In the genomic region with DNA sequence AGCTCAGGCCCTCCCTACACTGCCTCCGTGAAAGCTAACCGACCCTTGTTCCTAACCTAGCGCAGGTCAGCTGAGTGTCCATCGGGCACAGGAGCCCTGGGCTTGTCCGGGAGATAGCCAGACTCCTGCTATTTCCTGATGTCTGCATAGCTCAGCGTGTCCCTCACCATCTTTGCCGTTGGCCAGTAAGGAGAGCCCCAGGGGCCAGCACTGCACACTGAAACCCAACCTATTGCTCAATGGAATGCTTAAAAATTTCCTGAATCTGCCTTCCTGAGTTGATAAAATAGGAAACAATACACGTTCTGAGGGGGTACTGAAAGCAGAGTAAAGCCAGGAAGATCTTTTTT, we compare ENCODE assay signal across 8 cellular contexts. TPM values are rescaled to one million over a fixed set of nuclear protein-coding genes. Genes with fewer than 3 reads are reported as not detected.
A peak's percentile ranks its signal among the peaks of the same experiment; 100 is the strongest.
DNase-seq lines count a peak whose midpoint lies in the region; ATAC-seq, FAIRE-seq and TF ChIP-seq lines count a peak whose summit lies in the region.

No MANE protein-coding gene starts in this region.

- TF ChIP-seq POLR2A in K562 (conservative IDR thresholded peaks at IDR 0.05): no peak

- peak overlapping the region; percentile 71 for H3K4me2 ChIP-seq in K562 (ENCODE audit: insufficient read depth, low read length)

- H3K9ac ChIP-seq in K562 (ENCODE audit: insufficient read depth in 1 of 2, low read depth in 2 of 2, low read length in 2 of 2) (peak overlapping the region; percentile 65 to 81; a peak in 3 of 4 replicates), mucosa of rectum (ENCODE audit: low read depth in 1 of 2, low read length in 2 of 2) (peak overlapping the region in 1 of 2 donors; percentile 48)

- H2AFZ ChIP-seq in K562 (ENCODE audit: low read depth, low read length): peak overlapping the region; percentile 76

- no peak for TF ChIP-seq RAD21 in K562 (CRISPR knock-in tag; conservative IDR thresholded peaks at IDR 0.05 in 1 of 2, IDR thresholded peaks at IDR 0.05 in 1 of 2)

- no peak for FAIRE-seq in K562 (lab: Jason Lieb, UNC)

- in situ Hi-C loops in K562 (cut with MboI): no loop called here

- H3K4me3 ChIP-seq in AG09309 (ENCODE audit: control insufficient read depth, low read depth, low read length) (peak overlapping the region; percentile 85), K562 (peak overlapping the region; percentile 40), mucosa of rectum (ENCODE audit: low read length in 2 of 2) (peak overlapping the region; percentile 50 to 72)

- peaks cover 34% of the 10 kb centered on the region for H3K79me2 ChIP-seq in K562 (ENCODE audit: control insufficient read depth, insufficient read depth, low read length)

- ATAC-seq in K562: no peak

- no peak for TF ChIP-seq EP300 in K562 (IDR thresholded peaks at IDR 0.05; ENCODE audit: low read length)

- CTCF ChIA-PET in K562 (lab: Yijun Ruan, JAX; ENCODE audit: low intra/inter-chr PET ratio): no interaction called here

- no peaks in the 10 kb centered on the region for H4K20me1 ChIP-seq in K562 (replicated peaks; ENCODE audit: control insufficient read depth, insufficient read depth, low read length)

- H3K9me1 ChIP-seq in K562 (ENCODE audit: control insufficient read depth, insufficient read depth, low read length): no peaks in the 10 kb centered on the region

- TF ChIP-seq CTCF in AG09309 (IDR thresholded peaks at IDR 0.05; ENCODE audit: control insufficient read depth, insufficient read depth, low read depth, low read length, missing control alignments) (no peak), K562 (IDR thresholded peaks at IDR 0.05 in 2 of 3, conservative IDR thresholded peaks at IDR 0.05 in 1 of 3; ENCODE audit: insufficient read depth in 2 of 3, low read depth in 1 of 3, low read length in 3 of 3) (no peak)

- H3K4me1 ChIP-seq in K562 (replicated peaks in 1 of 2; ENCODE audit: control insufficient read depth in 2 of 2, insufficient read depth in 2 of 2, low read length in 2 of 2) (peaks cover 13 to 53% of the 10 kb centered on the region in 2 experiments), mucosa of rectum (ENCODE audit: control insufficient read depth in 2 of 2, insufficient read depth in 2 of 2, low read length in 2 of 2) (peaks cover 25 to 28% of the 10 kb centered on the region in 2 donors)

- DNase-seq in AG09309 (ENCODE audit: low read depth): no peak
- no peak for DNase-seq in K562 (ENCODE audit: extremely low read depth in 1 of 4, low spot score in 3 of 4)
- no peak for DNase-seq in retina
- no peak for DNase-seq in NCI-H2107 (lab: John Stamatoyannopoulos, UW)
- DNase-seq in NOMO-1 treated with DMSO at 0.1 percent for 48 hours (lab: John Stamatoyannopoulos, UW; ENCODE audit: unreplicated experiment): no peak
- DNase-seq in COLO668 (lab: John Stamatoyannopoulos, UW; ENCODE audit: unreplicated experiment): no peak

- H3K27me3 ChIP-seq in K562 (ENCODE audit: control insufficient read depth in 2 of 2, insufficient read depth in 2 of 2, low read length in 2 of 2) (no peaks in the 10 kb centered on the region; a peak in 1 of 5 replicates), mucosa of rectum (ENCODE audit: control insufficient read depth in 2 of 2, insufficient read depth in 2 of 2, low read length in 2 of 2) (no peaks in the 10 kb centered on the region)

- H3K36me3 ChIP-seq in KOPT-K1 (ENCODE audit: insufficient read depth, low read length) (peaks cover 40% of the 10 kb centered on the region), K562 (ENCODE audit: control insufficient read depth, insufficient read depth, low read length) (peaks cover 5% of the 10 kb centered on the region; the same call in 1 of the 3 replicates), mucosa of rectum (ENCODE audit: control insufficient read depth in 2 of 2, insufficient read depth in 2 of 2, low read length in 2 of 2) (no peaks in the 10 kb centered on the region)

- H3K9me3 ChIP-seq in KOPT-K1 (ENCODE audit: insufficient read depth, low read length, poor library complexity, severe bottlenecking): no peaks in the 10 kb centered on the region
- H3K9me3 ChIP-seq in K562 (replicated peaks; ENCODE audit: control insufficient read depth, insufficient read depth, low read depth, low read length): no peaks in the 10 kb centered on the region
- H3K9me3 ChIP-seq in mucosa of rectum (ENCODE audit: control insufficient read depth in 2 of 2, low read length in 2 of 2): no peaks in the 10 kb centered on the region

- WGBS in K562 (ENCODE audit: insufficient coverage, low coverage, missing lambda C conversion rate): 48% methylated on average over 8 of the region's 8 CpGs

- intact Hi-C loops in K562 (cut with micrococcal nuclease): no loop called here

- POLR2A ChIA-PET in K562 (lab: Yijun Ruan, JAX): interaction anchor here (0.6 to 2.5 kb wide), 8 partner anchors 8 to 240 kb away, joined by 3 to 12 read pairs (median 4); no protein-coding TSS in a partner anchor

- BruUV-seq in K562 (replicated peaks; lab: Mats Ljungman, UMichigan): no TSS peak

- H3K27ac ChIP-seq in KOPT-K1 (ENCODE audit: low read depth, low read length, poor library complexity, severe bottlenecking) (peak overlapping the region; percentile 95), K562 (ENCODE audit: extremely low read depth, low read depth, low read length) (peak overlapping the region; percentile 19; the same call in 2 of the 3 replicates), mucosa of rectum (ENCODE audit: low read depth in 2 of 2, low read length in 2 of 2) (peak overlapping the region; percentile 59 to 70)

TF ChIP-seq in K562, 482 proteins besides CTCF, POLR2A, EP300 and RAD21 (continues in another document):
- TF ChIP-seq DMBX1 (CRISPR knock-in tag; IDR thresholded peaks at IDR 0.05; ENCODE audit: borderline replicate concordance) (0 out of 2 replicates have a peak, but pooled peaks have one; percentile 18), CC2D1A (IDR thresholded peaks at IDR 0.05) (no peak), NFYB (IDR thresholded peaks at IDR 0.05; ENCODE audit: extremely low read depth, insufficient read length) (no peak), PHF8 (IDR thresholded peaks at IDR 0.05; ENCODE audit: borderline replicate concordance, low read length) (no peak), RBM34 (IDR thresholded peaks at IDR 0.05; ENCODE audit: borderline replicate concordance, insufficient read depth, low read length) (no peak)
- TF ChIP-seq, protein P1, sequence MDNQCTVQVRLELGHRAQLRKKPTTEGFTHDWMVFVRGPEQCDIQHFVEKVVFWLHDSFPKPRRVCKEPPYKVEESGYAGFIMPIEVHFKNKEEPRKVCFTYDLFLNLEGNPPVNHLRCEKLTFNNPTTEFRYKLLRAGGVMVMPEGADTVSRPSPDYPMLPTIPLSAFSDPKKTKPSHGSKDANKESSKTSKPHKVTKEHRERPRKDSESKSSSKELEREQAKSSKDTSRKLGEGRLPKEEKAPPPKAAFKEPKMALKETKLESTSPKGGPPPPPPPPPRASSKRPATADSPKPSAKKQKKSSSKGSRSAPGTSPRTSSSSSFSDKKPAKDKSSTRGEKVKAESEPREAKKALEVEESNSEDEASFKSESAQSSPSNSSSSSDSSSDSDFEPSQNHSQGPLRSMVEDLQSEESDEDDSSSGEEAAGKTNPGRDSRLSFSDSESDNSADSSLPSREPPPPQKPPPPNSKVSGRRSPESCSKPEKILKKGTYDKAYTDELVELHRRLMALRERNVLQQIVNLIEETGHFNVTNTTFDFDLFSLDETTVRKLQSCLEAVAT (IDR thresholded peaks at IDR 0.05): no peak
- TF ChIP-seq, protein P2, sequence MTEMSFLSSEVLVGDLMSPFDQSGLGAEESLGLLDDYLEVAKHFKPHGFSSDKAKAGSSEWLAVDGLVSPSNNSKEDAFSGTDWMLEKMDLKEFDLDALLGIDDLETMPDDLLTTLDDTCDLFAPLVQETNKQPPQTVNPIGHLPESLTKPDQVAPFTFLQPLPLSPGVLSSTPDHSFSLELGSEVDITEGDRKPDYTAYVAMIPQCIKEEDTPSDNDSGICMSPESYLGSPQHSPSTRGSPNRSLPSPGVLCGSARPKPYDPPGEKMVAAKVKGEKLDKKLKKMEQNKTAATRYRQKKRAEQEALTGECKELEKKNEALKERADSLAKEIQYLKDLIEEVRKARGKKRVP (CRISPR knock-in tag; IDR thresholded peaks at IDR 0.05): 0 out of 2 replicates have a peak, but pooled peaks have one; percentile 32

RNA-seq across cellular contexts. Expression of a gene that starts 2.2 kb away (rescaled TPM):
- 167 and 196 TPM in 2 replicates for total RNA-seq in K562 (2011; cell fraction: chromatin; rRNA removed; ENCODE audit: low replicate concordance)
- 104 and 114 TPM in 2 replicates for total RNA-seq in K562 (2011; cell fraction: nucleolus; rRNA removed)
- total RNA-seq in K562 (2011; cell fraction: nucleoplasm; rRNA removed): 135 and 188 TPM in 2 replicates
- total RNA-seq in K562 (2014; rRNA removed) (20.8 and 27.3 TPM in 2 replicates), K562 (2014; rRNA removed; fragmentation: Illumina TruSeq; extraction: Trizol) (13.8 TPM in 2 replicates), K562 (2015; rRNA removed; fragmentation: Illumina TruSeq; extraction: Trizol) (8.8 and 9.8 TPM in 2 replicates), K562 (2021) (62.2 and 68.6 TPM in 2 replicates)
- polyA plus RNA-seq in K562 (2011; rRNA removed) (15.9 and 17.8 TPM in 2 replicates), K562 (2014; fragmentation: Illumina TruSeq; extraction: Trizol) (22.7 and 26.7 TPM in 2 replicates), K562 (2014; fragmentation: Nextera tagmentation; extraction: Ambion mirVana) (1 to 10 TPM; 2.2 to 4.5 TPM), K562 (2014; rRNA removed) (20.1 and 30.6 TPM in 2 replicates)
- 7.6 and 12.6 TPM in 2 replicates for polyA plus RNA-seq in K562 (2011; cell fraction: cytosol; rRNA removed)
- 50.6 and 80.8 TPM in 2 replicates for polyA plus RNA-seq in K562 (2011; cell fraction: nucleus; rRNA removed)
- 19.4 and 60.9 TPM in 2 replicates for polyA plus RNA-seq in K562 (2012)
- polyA minus RNA-seq in K562 (2011; rRNA and poly(A)+ RNA removed): 29.0 and 39.2 TPM in 2 replicates
- 10.4 and 28.6 TPM in 2 replicates for polyA minus RNA-seq in K562 (2011; cell fraction: cytosol; rRNA and poly(A)+ RNA removed)
- polyA minus RNA-seq in K562 (2011; cell fraction: nucleus; rRNA and poly(A)+ RNA removed): 119 and 149 TPM in 2 replicates

Comparison
In these comparisons a context has a peak if more than half of its experiments do, and no peak if none do; other contexts are left out.
1. H3K27ac ChIP-seq: peak in every context shown above with its lines; median percentile 95 in KOPT-K1; 64 in mucosa of rectum; 19 in K562.